In the genomic region with DNA sequence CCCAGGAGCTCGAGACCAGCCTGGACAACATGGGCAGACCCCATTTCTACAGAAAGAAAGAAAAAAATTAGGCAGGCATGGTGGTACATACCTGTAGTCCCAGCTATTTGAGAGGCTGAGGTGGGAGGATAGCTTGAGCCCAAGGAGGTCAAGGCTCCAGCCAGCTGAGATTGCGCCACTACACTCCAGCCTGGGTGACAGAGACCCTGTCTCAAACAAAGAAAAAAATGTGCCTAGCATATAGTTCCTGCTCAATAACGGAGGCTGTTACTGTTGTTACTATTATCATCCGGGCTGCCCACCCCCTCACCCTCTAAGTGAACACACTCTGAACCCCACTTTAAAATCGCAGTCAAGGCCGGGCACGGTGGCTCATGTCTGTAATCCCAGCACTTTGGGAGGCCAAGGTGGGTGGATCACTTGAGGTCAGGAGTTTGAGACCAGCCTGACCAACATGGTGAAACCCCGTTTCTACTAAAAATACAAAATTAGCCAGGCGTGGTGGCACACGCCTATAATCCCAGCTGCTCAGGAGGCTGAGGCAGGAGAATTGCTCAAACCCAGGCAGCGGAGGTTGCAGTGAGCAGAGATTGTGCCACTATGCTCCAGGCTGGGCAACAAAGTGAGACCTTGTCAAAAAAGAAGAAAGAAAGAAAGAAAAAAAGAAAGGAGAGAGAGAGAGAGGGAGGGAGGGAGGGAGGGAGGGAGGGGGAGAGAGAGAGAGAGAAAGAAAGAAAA, we compare ENCODE assay signal across 6 cellular contexts. TPM values are rescaled to one million over a fixed set of nuclear protein-coding genes. Genes with fewer than 3 reads are reported as not detected.
"Had no signal": no experiment of that assay in that cellular context is flagged by ENCODE, and none has a peak within 500 bp of the region (broad histone marks: within the 10 kb centered on the region; RNA-seq: fewer than 3 reads in every experiment).

No MANE protein-coding gene starts in this region.

RNA-seq across cellular contexts. Expression of a gene that starts 35.0 kb away (rescaled TPM):
- total RNA-seq: LHCN-M2, MCF 10A, NCI-H460, Right ventricle myocardium superior, RPMI7951, SJSA1 had no signal
